Comparison of ENCODE assay signal across 8 cellular contexts in genomic region chr3:193805448-193805847, GRCh38.
DNase-seq lines count a peak whose midpoint lies in the region; ATAC-seq, FAIRE-seq and TF ChIP-seq lines count a peak whose summit lies in the region.

No MANE protein-coding gene starts in this region.

- no peak overlapping the region for H3K4me3 Mint-ChIP-seq in activated CD8-positive, alpha-beta memory T cell treated with anti-CD3 and anti-CD28 coated beads, Interleukin-2, amount 10 ng/mL, durations not matched to agents 7 days and 5 days

- peaks cover 43% of the 10 kb centered on the region for H3K27me3 Mint-ChIP-seq in activated CD8-positive, alpha-beta memory T cell treated with anti-CD3 and anti-CD28 coated beads, Interleukin-2, amount 10 ng/mL, durations not matched to agents 7 days and 5 days

- no peak overlapping the region for H2AFZ ChIP-seq in K562 (ENCODE audit: low read depth, low read length)

- H3K9ac ChIP-seq in K562 (ENCODE audit: insufficient read depth in 1 of 2, low read depth in 2 of 2, low read length in 2 of 2), result no peak overlapping the region; a peak in 1 of 4 replicates

- TF ChIP-seq EP300 in K562 (IDR thresholded peaks at IDR 0.05; ENCODE audit: low read length) (no peak), gastroesophageal sphincter (IDR thresholded peaks at IDR 0.05) (no peak)

- intact Hi-C loops in K562 (cut with micrococcal nuclease), result no loop called here
- intact Hi-C loops in mucosa of descending colon (cut with DNase I, micrococcal nuclease), result no loop called here
- intact Hi-C loops in lower lobe of right lung (cut with DNase I), result no loop called here

- H3K36me3 Mint-ChIP-seq in activated CD8-positive, alpha-beta memory T cell treated with anti-CD3 and anti-CD28 coated beads, Interleukin-2, amount 10 ng/mL, durations not matched to agents 7 days and 5 days, result no peaks in the 10 kb centered on the region

- no peaks in the 10 kb centered on the region for H3K9me1 ChIP-seq in K562 (ENCODE audit: control insufficient read depth, insufficient read depth, low read length)

- H4K20me1 ChIP-seq in K562 (replicated peaks; ENCODE audit: control insufficient read depth, insufficient read depth, low read length), result no peaks in the 10 kb centered on the region

- in situ Hi-C loops in K562 (cut with MboI), result no loop called here

- DNase-seq in DMS53 treated with DMSO at 0.1 percent for 48 hours (lab: John Stamatoyannopoulos, UW; ENCODE audit: unreplicated experiment), result peak; percentile 45
- peak; percentile 89 for DNase-seq in NCI-H2107 treated with DMSO at 0.1 percent for 48 hours (lab: John Stamatoyannopoulos, UW; ENCODE audit: unreplicated experiment)
- DNase-seq in K562 (ENCODE audit: extremely low read depth in 1 of 4, low spot score in 3 of 4), result peak in 3 of 4 experiments; percentile 35 to 64 (median 36)
- DNase-seq in mucosa of descending colon, result peak in 1 of 3 donors; percentile 71
- DNase-seq in activated CD8-positive, alpha-beta memory T cell treated with anti-CD3 and anti-CD28 coated beads, Interleukin-2, amount 10 ng/mL, durations not matched to agents 7 days and 5 days, result no peak
- no peak for DNase-seq in lower lobe of right lung
- no peak for DNase-seq in NOMO-1 treated with dmso at 0.1 percent for 144 hours (lab: John Stamatoyannopoulos, UW; ENCODE audit: unreplicated experiment)

- H3K27ac ChIP-seq in K562 (ENCODE audit: extremely low read depth, low read depth, low read length), result no peak overlapping the region
- no peak overlapping the region for H3K27ac ChIP-seq in gastroesophageal sphincter
- H3K27ac ChIP-seq in lower lobe of right lung, result no peak overlapping the region

- H3K4me2 ChIP-seq in K562 (ENCODE audit: insufficient read depth, low read length), result no peak overlapping the region

- no peak for FAIRE-seq in K562 (lab: Jason Lieb, UNC)

- no peaks in the 10 kb centered on the region for H3K27me3 ChIP-seq in K562 (ENCODE audit: control insufficient read depth in 2 of 2, insufficient read depth in 2 of 2, low read length in 2 of 2)
- H3K27me3 ChIP-seq in gastroesophageal sphincter, result no peaks in the 10 kb centered on the region
- H3K27me3 ChIP-seq in lower lobe of right lung (ENCODE audit: low read depth), result no peaks in the 10 kb centered on the region

- POLR2A ChIA-PET in K562 (lab: Yijun Ruan, JAX), result interaction anchor here (0.6 kb wide), 1 partner anchor 517 kb away, joined by 3 read pairs; no protein-coding TSS in a partner anchor

- H3K27ac Mint-ChIP-seq in activated CD8-positive, alpha-beta memory T cell treated with anti-CD3 and anti-CD28 coated beads, Interleukin-2, amount 10 ng/mL, durations not matched to agents 7 days and 5 days, result no peak overlapping the region

- peaks cover 4 to 9% of the 10 kb centered on the region in 2 experiments; a peak in 3 of 5 replicates for H3K4me1 ChIP-seq in K562 (replicated peaks in 1 of 2; ENCODE audit: control insufficient read depth in 2 of 2, insufficient read depth in 2 of 2, low read length in 2 of 2)
- no peaks in the 10 kb centered on the region for H3K4me1 ChIP-seq in mucosa of descending colon (ENCODE audit: low read depth)
- H3K4me1 ChIP-seq in gastroesophageal sphincter, result peaks cover 0 to 6% (median 0%) of the 10 kb centered on the region in 3 donors
- no peaks in the 10 kb centered on the region for H3K4me1 ChIP-seq in lower lobe of right lung

- H3K36me3 ChIP-seq in K562 (ENCODE audit: control insufficient read depth, insufficient read depth, low read length) (no peaks in the 10 kb centered on the region), mucosa of descending colon (ENCODE audit: low read depth) (no peaks in the 10 kb centered on the region), gastroesophageal sphincter (no peaks in the 10 kb centered on the region), lower lobe of right lung (no peaks in the 10 kb centered on the region)

- TF ChIP-seq POLR2A in K562 (conservative IDR thresholded peaks at IDR 0.05) (no peak), gastroesophageal sphincter (IDR thresholded peaks at IDR 0.05) (no peak)

- BruUV-seq in K562 (replicated peaks; lab: Mats Ljungman, UMichigan), result no TSS peak

- no peaks in the 10 kb centered on the region for H3K9me3 Mint-ChIP-seq in activated CD8-positive, alpha-beta memory T cell treated with anti-CD3 and anti-CD28 coated beads, Interleukin-2, amount 10 ng/mL, durations not matched to agents 7 days and 5 days (ENCODE audit: low read depth)

- ATAC-seq in K562 (peak; percentile 19; the same call in 1 of the 3 replicates), mucosa of descending colon (peak; percentile 39), gastroesophageal sphincter (no peak), lower lobe of right lung (no peak)
- ATAC-seq in activated CD8-positive, alpha-beta memory T cell treated with anti-CD3 and anti-CD28 coated beads, Interleukin-2, amount 10 ng/mL, durations not matched to agents 7 days and 5 days, result no peak

- CTCF ChIA-PET in K562 (lab: Yijun Ruan, JAX; ENCODE audit: low intra/inter-chr PET ratio), result no interaction called here
- CTCF ChIA-PET in activated CD8-positive, alpha-beta memory T cell treated with anti-CD3 and anti-CD28 coated beads, Interleukin-2, amount 10 ng/mL, durations not matched to agents 7 days and 5 days (lab: Charles Lee), result no interaction called here

- H3K79me2 ChIP-seq in K562 (ENCODE audit: control insufficient read depth, insufficient read depth, low read length), result no peaks in the 10 kb centered on the region

- H3K4me3 ChIP-seq in K562 (no peak overlapping the region), mucosa of descending colon (no peak overlapping the region), gastroesophageal sphincter (no peak overlapping the region), lower lobe of right lung (no peak overlapping the region)

- 47% methylated on average over 8 of the region's 8 CpGs for WGBS in K562 (ENCODE audit: insufficient coverage, low coverage, missing lambda C conversion rate)
- 49 to 78% methylated on average over 1 to 8 of the region's 8 CpGs for WGBS in gastroesophageal sphincter (ENCODE audit: low coverage in 1 of 2), 2 donors

- H3K9me3 ChIP-seq in K562 (replicated peaks; ENCODE audit: control insufficient read depth, insufficient read depth, low read depth, low read length) (no peaks in the 10 kb centered on the region), mucosa of descending colon (no peaks in the 10 kb centered on the region), gastroesophageal sphincter (no peaks in the 10 kb centered on the region), lower lobe of right lung (no peaks in the 10 kb centered on the region)

- no peaks in the 10 kb centered on the region for H3K4me1 Mint-ChIP-seq in activated CD8-positive, alpha-beta memory T cell treated with anti-CD3 and anti-CD28 coated beads, Interleukin-2, amount 10 ng/mL, durations not matched to agents 7 days and 5 days

- no peak for TF ChIP-seq RAD21 in K562 (CRISPR knock-in tag; conservative IDR thresholded peaks at IDR 0.05 in 1 of 2, IDR thresholded peaks at IDR 0.05 in 1 of 2)

- no peak for TF ChIP-seq CTCF in K562 (IDR thresholded peaks at IDR 0.05 in 2 of 3, conservative IDR thresholded peaks at IDR 0.05 in 1 of 3; ENCODE audit: insufficient read depth in 2 of 3, low read depth in 1 of 3, low read length in 3 of 3)
- TF ChIP-seq CTCF in mucosa of descending colon (IDR thresholded peaks at IDR 0.05), result no peak
- no peak for TF ChIP-seq CTCF in gastroesophageal sphincter (IDR thresholded peaks at IDR 0.05)
- TF ChIP-seq CTCF in lower lobe of right lung (IDR thresholded peaks at IDR 0.05), result no peak

TF ChIP-seq in K562, 482 proteins besides CTCF, POLR2A, EP300 and RAD21 (continues in another document):
- no peak for TF ChIP-seq MAFK (IDR thresholded peaks at IDR 0.05; ENCODE audit: low read length)
- no peak for TF ChIP-seq NFRKB (IDR thresholded peaks at IDR 0.05; ENCODE audit: low read depth)
- no peak for TF ChIP-seq RHOXF2B (CRISPR knock-in tag; conservative IDR thresholded peaks at IDR 0.05)
- no peak for TF ChIP-seq RBM25 (IDR thresholded peaks at IDR 0.05; ENCODE audit: low read depth, low read length, severe bottlenecking)
- TF ChIP-seq CTBP1 (IDR thresholded peaks at IDR 0.05; ENCODE audit: borderline replicate concordance), result 0 out of 2 replicates have a peak, but pooled peaks have one; percentile 18
- TF ChIP-seq ZSCAN29 (IDR thresholded peaks at IDR 0.05), result no peak
- TF ChIP-seq NONO (IDR thresholded peaks at IDR 0.05; ENCODE audit: low read depth in 2 of 2, low read length in 1 of 2), result no peak
- TF ChIP-seq ETV1 (tag; conservative IDR thresholded peaks at IDR 0.05; ENCODE audit: low read depth), result no peak
- peak; percentile 90 for TF ChIP-seq NFIC (IDR thresholded peaks at IDR 0.05)
- TF ChIP-seq ZNF41 (CRISPR knock-in tag; conservative IDR thresholded peaks at IDR 0.05), result no peak
- no peak for TF ChIP-seq NFE2L1 (tag; IDR thresholded peaks at IDR 0.05; ENCODE audit: borderline replicate concordance, low read depth)
- TF ChIP-seq ZBTB33 (CRISPR knock-in tag; IDR thresholded peaks at IDR 0.05), result no peak
- no peak for TF ChIP-seq ATF2 (CRISPR knock-in tag; IDR thresholded peaks at IDR 0.05)

Comparison
In these comparisons a context has a peak if more than half of its experiments do, and no peak if none do; other contexts are left out.
1. DNase-seq: peak in DMS53 treated with DMSO at 0.1 percent for 48 hours (single experiment), NCI-H2107 treated with DMSO at 0.1 percent for 48 hours (single experiment) and K562 (3 of 4); none in activated CD8-positive, alpha-beta memory T cell treated with anti-CD3 and anti-CD28 coated beads, Interleukin-2, amount 10 ng/mL, durations not matched to agents 7 days and 5 days (single experiment), lower lobe of right lung (single experiment) and NOMO-1 treated with dmso at 0.1 percent for 144 hours (single experiment).
2. ATAC-seq: peak in K562 (single experiment) and mucosa of descending colon (single experiment); none in activated CD8-positive, alpha-beta memory T cell treated with anti-CD3 and anti-CD28 coated beads, Interleukin-2, amount 10 ng/mL, durations not matched to agents 7 days and 5 days (single experiment), gastroesophageal sphincter (single experiment) and lower lobe of right lung (0 of 2).